1 cellular context compared by ENCODE assay signal in genomic region chr11:83871013-83871412, GRCh38.
TF ChIP-seq lines count a peak whose summit lies in the region.

No MANE protein-coding gene starts in this region.

TF ChIP-seq in SK-N-SH treated with all-trans-retinoic acid at 6 μM for 48 hours, 23 proteins besides CTCF, POLR2A, EP300 and RAD21 (continued from another document):
- no peak for TF ChIP-seq TCF4 (CRISPR knock-in tag; IDR thresholded peaks at IDR 0.05; ENCODE audit: borderline replicate concordance)
